Comparison of ENCODE assay signal across 8 cellular contexts in genomic region chr9:128204858-128205257, GRCh38. TPM values are rescaled to one million over a fixed set of nuclear protein-coding genes. Genes with fewer than 3 reads are reported as not detected.
DNase-seq lines count a peak whose midpoint lies in the region; ATAC-seq and TF ChIP-seq lines count a peak whose summit lies in the region.
"Had no signal": no experiment of that assay in that cellular context is flagged by ENCODE, and none has a peak within 500 bp of the region (broad histone marks: within the 10 kb centered on the region; RNA-seq: fewer than 3 reads in every experiment).

No MANE protein-coding gene starts in this region.

- no peaks in the 10 kb centered on the region for H3K36me3 ChIP-seq in ectodermal cell (ENCODE audit: control insufficient read depth, insufficient read depth, low read length)

- H3K36me3 Mint-ChIP-seq in osteocyte (ENCODE audit: unreplicated experiment) (no peaks in the 10 kb centered on the region), T-helper 17 cell (ENCODE audit: low read depth) (no peaks in the 10 kb centered on the region)
- H3K36me3 Mint-ChIP-seq: activated CD8-positive, alpha-beta memory T cell treated with anti-CD3 and anti-CD28 coated beads, Interleukin-2, amount 10 ng/mL, durations not matched to agents 7 days and 5 days had no signal

- no peak for TF ChIP-seq CTCF in HFF-Myc (IDR thresholded peaks at IDR 0.05; ENCODE audit: low read depth, low read length, missing control alignments)
- no peak for TF ChIP-seq CTCF in osteocyte (IDR thresholded peaks at IDR 0.05)

- H3K4me1 ChIP-seq in ectodermal cell (ENCODE audit: control insufficient read depth, insufficient read depth, low read length) = peaks cover 5% of the 10 kb centered on the region

- H3K4me1 Mint-ChIP-seq in osteocyte (ENCODE audit: unreplicated experiment) = peaks cover 36% of the 10 kb centered on the region
- H3K4me1 Mint-ChIP-seq in T-helper 17 cell = peaks cover 15% of the 10 kb centered on the region

- no peaks in the 10 kb centered on the region for H3K27me3 ChIP-seq in ectodermal cell (ENCODE audit: control insufficient read depth, insufficient read depth, low read length, poor library complexity, severe bottlenecking)

- peak overlapping the region; percentile 90 for H3K4me3 ChIP-seq in HFF-Myc (replicated peaks; ENCODE audit: low read depth, low read length)
- H3K4me3 ChIP-seq in ectodermal cell (ENCODE audit: insufficient read depth, low read depth, low read length) = peak overlapping the region; percentile 56

- H3K27me3 Mint-ChIP-seq in osteocyte (ENCODE audit: unreplicated experiment) (no peaks in the 10 kb centered on the region), T-helper 17 cell (peaks cover 24% of the 10 kb centered on the region)

- no peak overlapping the region for H3K27ac Mint-ChIP-seq in osteocyte (ENCODE audit: unreplicated experiment)
- H3K27ac Mint-ChIP-seq in T-helper 17 cell = no peak overlapping the region
- H3K27ac Mint-ChIP-seq: activated CD8-positive, alpha-beta memory T cell treated with anti-CD3 and anti-CD28 coated beads, Interleukin-2, amount 10 ng/mL, durations not matched to agents 7 days and 5 days had no signal

- DNase-seq in HFF-Myc (ENCODE audit: extremely low read depth, low read depth) (no peak), osteocyte (ENCODE audit: extremely low spot score, unreplicated experiment) (no peak), T-helper 17 cell (no peak)
- DNase-seq in activated naive CD4-positive, alpha-beta T cell treated with Interleukin-2 at 50 U/mL for 16 hours = no peak
- DNase-seq: activated CD8-positive, alpha-beta memory T cell treated with anti-CD3 and anti-CD28 coated beads, Interleukin-2, amount 10 ng/mL, durations not matched to agents 7 days and 5 days; NCI-H446 treated with DMSO at 0.1 percent for 48 hours had no signal

- H3K4me3 Mint-ChIP-seq in osteocyte (ENCODE audit: unreplicated experiment) (peak overlapping the region; percentile 77), T-helper 17 cell (no peak overlapping the region)
- H3K4me3 Mint-ChIP-seq: activated CD8-positive, alpha-beta memory T cell treated with anti-CD3 and anti-CD28 coated beads, Interleukin-2, amount 10 ng/mL, durations not matched to agents 7 days and 5 days had no signal

- 80 to 84% methylated on average over 7 of the region's 7 CpGs for WGBS in ectodermal cell, 2 experiments

- H3K9me3 ChIP-seq in ectodermal cell (ENCODE audit: control insufficient read depth, low read length) = no peaks in the 10 kb centered on the region
- no peaks in the 10 kb centered on the region for H3K9me3 ChIP-seq in T-helper 17 cell (ENCODE audit: control insufficient read depth, low read length, poor library complexity, severe bottlenecking)

- ATAC-seq in T-helper 17 cell (no peak), HG03025 (IDR thresholded peaks at IDR 0.05; ENCODE audit: low FRiP score, unreplicated experiment) (no peak)

- H3K27ac ChIP-seq in ectodermal cell (ENCODE audit: insufficient read depth, low read depth, low read length, poor library complexity, severe bottlenecking) = no peak overlapping the region

- no peaks in the 10 kb centered on the region for H3K9me3 Mint-ChIP-seq in osteocyte (ENCODE audit: unreplicated experiment)

RNA-seq across cellular contexts. Expression of gene DNM1, which starts 1.7 kb away (rescaled TPM):
- 135 TPM for polyA plus RNA-seq in ectodermal cell (2013, experiment 1 of 4)
- 159 TPM for polyA plus RNA-seq in ectodermal cell (2013, experiment 2 of 4)
- polyA plus RNA-seq in ectodermal cell (2013, experiment 3 of 4) = 82.2 TPM
- 99.2 TPM for polyA plus RNA-seq in ectodermal cell (2013, experiment 4 of 4)
- total RNA-seq in osteocyte = 40.2 and 45.4 TPM in 2 replicates
- total RNA-seq in T-helper 17 cell = 1 to 10 TPM; 1.3 to 2.2 TPM

RNA-seq across cellular contexts. Expression of gene CIZ1, which starts 13.5 kb away (rescaled TPM):
- 132 TPM for polyA plus RNA-seq in ectodermal cell (2013, experiment 1 of 4)
- polyA plus RNA-seq in ectodermal cell (2013, experiment 2 of 4) = 119 TPM
- 92.4 TPM for polyA plus RNA-seq in ectodermal cell (2013, experiment 3 of 4)
- polyA plus RNA-seq in ectodermal cell (2013, experiment 4 of 4) = 117 TPM
- total RNA-seq in osteocyte (147 and 170 TPM in 2 replicates), T-helper 17 cell (100 to 1,000 TPM; 128 to 134 TPM)

RNA-seq across cellular contexts. Expression of gene BBLN, which starts 44.8 kb away (rescaled TPM):
- 93.9 TPM for polyA plus RNA-seq in ectodermal cell (2013, experiment 1 of 4)
- polyA plus RNA-seq in ectodermal cell (2013, experiment 2 of 4) = 86.0 TPM
- polyA plus RNA-seq in ectodermal cell (2013, experiment 3 of 4) = 114 TPM
- polyA plus RNA-seq in ectodermal cell (2013, experiment 4 of 4) = 123 TPM
- total RNA-seq in osteocyte (93.3 and 93.9 TPM in 2 replicates), T-helper 17 cell (10 to 100 TPM; 71.0 to 87.9 TPM)

RNA-seq across cellular contexts. Expression of gene LCN2, which starts 55.6 kb away (rescaled TPM):
- not detected for polyA plus RNA-seq in ectodermal cell (2013, experiment 1 of 4)
- not detected for polyA plus RNA-seq in ectodermal cell (2013, experiment 2 of 4)
- polyA plus RNA-seq in ectodermal cell (2013, experiment 3 of 4) = not detected
- polyA plus RNA-seq in ectodermal cell (2013, experiment 4 of 4) = not detected
- total RNA-seq in osteocyte (not detected in 2 replicates), T-helper 17 cell (1 to 10 TPM in 1 of 2 donors, not detected in 1; 9.3 TPM)
- total RNA-seq: activated CD8-positive, alpha-beta memory T cell treated with anti-CD3 and anti-CD28 coated beads, Interleukin-2, amount 10 ng/mL, durations not matched to agents 7 days and 5 days had no signal

Comparison
In these comparisons a context has a peak if more than half of its experiments do, and no peak if none do; other contexts are left out.
1. RNA of gene DNM1, which starts 1.7 kb away (total RNA-seq): 40.2 to 45.4 TPM in osteocyte; 1.3 to 2.2 TPM in T-helper 17 cell; every median in the first group is over 10 times any median in the second.